In genomic region chr18:55322176-55322735, GRCh38 we compare ENCODE assay signal across 9 cellular contexts.
DNase-seq lines count a peak whose midpoint lies in the region; ATAC-seq and TF ChIP-seq lines count a peak whose summit lies in the region.
"Had no signal": no experiment of that assay in that cellular context is flagged by ENCODE, and none has a peak within 500 bp of the region (broad histone marks: within the 10 kb centered on the region; RNA-seq: fewer than 3 reads in every experiment).

No MANE protein-coding gene starts in this region.

- no peaks in the 10 kb centered on the region for H3K27me3 ChIP-seq in thyroid gland

- H3K36me3 Mint-ChIP-seq in activated CD4-positive, alpha-beta T cell treated with anti-CD3 and anti-CD28 coated beads for 36 hours (ENCODE audit: low read depth): peaks cover 3% of the 10 kb centered on the region
- H3K36me3 Mint-ChIP-seq in mesothelial cell of epicardium: no peaks in the 10 kb centered on the region

- H3K4me1 Mint-ChIP-seq in activated CD4-positive, alpha-beta T cell treated with anti-CD3 and anti-CD28 coated beads for 36 hours: peaks cover 6% of the 10 kb centered on the region
- peaks cover 62% of the 10 kb centered on the region for H3K4me1 Mint-ChIP-seq in mesothelial cell of epicardium

- H3K9me3 ChIP-seq in thyroid gland: no peaks in the 10 kb centered on the region

- peak overlapping the region; percentile 60 for H3K4me3 ChIP-seq in epithelial cell of proximal tubule (ENCODE audit: low read depth, low read length)
- H3K4me3 ChIP-seq in thyroid gland (replicated peaks in 1 of 3): peak overlapping the region in 2 of 3 donors; percentile 38 to 70

- CTCF ChIA-PET in activated CD4-positive, alpha-beta T cell treated with anti-CD3 and anti-CD28 coated beads for 36 hours (lab: Charles Lee): interaction anchor here (0.6 to 1.0 kb wide), 2 partner anchors 9 to 1238 kb away, joined by 3 to 4 read pairs; no protein-coding TSS in a partner anchor

- H3K27ac Mint-ChIP-seq in activated CD4-positive, alpha-beta T cell treated with anti-CD3 and anti-CD28 coated beads for 36 hours: no peak overlapping the region
- H3K27ac Mint-ChIP-seq in mesothelial cell of epicardium: peak overlapping the region; percentile 92

- peak in 1 of 2 donors; percentile 63 for TF ChIP-seq POLR2A in thyroid gland (IDR thresholded peaks at IDR 0.05)

- peak; percentile 24 for DNase-seq in activated CD4-positive, alpha-beta T cell treated with anti-CD3 and anti-CD28 coated beads for 36 hours
- no peak for DNase-seq in activated CD4-positive, alpha-beta T cell treated with anti-CD3 and anti-CD28 coated beads for 4 hours
- peak; percentile 91 for DNase-seq in HCEC 1CT
- DNase-seq in MV-4-11 (lab: John Stamatoyannopoulos, UW): peak; percentile 46
- DNase-seq in epithelial cell of proximal tubule (ENCODE audit: low read depth): peak; percentile 46
- DNase-seq in mesothelial cell of epicardium (ENCODE audit: low spot score in 2 of 2, unreplicated experiment in 2 of 2): peak; percentile 39 to 68
- DNase-seq in thyroid gland: peak; percentile 81 to 86

- POLR2A ChIA-PET in activated CD4-positive, alpha-beta T cell treated with anti-CD3 and anti-CD28 coated beads for 36 hours (lab: Charles Lee): interaction anchor here (0.6 to 0.7 kb wide), 3 partner anchors 443 to 807 kb away, joined by 3 to 6 read pairs (median 4); no protein-coding TSS in a partner anchor

- TF ChIP-seq CTCF in epithelial cell of proximal tubule (conservative IDR thresholded peaks at IDR 0.05; ENCODE audit: low read depth, low read length) (no peak), mesothelial cell of epicardium (IDR thresholded peaks at IDR 0.05; ENCODE audit: unreplicated experiment) (no peak), thyroid gland (IDR thresholded peaks at IDR 0.05) (no peak)

- peak; percentile 55 for ATAC-seq in activated CD4-positive, alpha-beta T cell treated with anti-CD3 and anti-CD28 coated beads for 36 hours
- ATAC-seq in SK-N-SH treated with all-trans-retinoic acid at 6 μM for 48 hours: peak; percentile 74

- H3K4me1 ChIP-seq in thyroid gland: peaks cover 9 to 16% of the 10 kb centered on the region in 2 donors

- 1% methylated on average over 21 to 30 of the region's 30 CpGs for WGBS in thyroid gland, 2 donors

- H3K27me3 Mint-ChIP-seq in activated CD4-positive, alpha-beta T cell treated with anti-CD3 and anti-CD28 coated beads for 36 hours: peaks cover 30% of the 10 kb centered on the region
- no peaks in the 10 kb centered on the region for H3K27me3 Mint-ChIP-seq in mesothelial cell of epicardium (ENCODE audit: low read depth)

- no peaks in the 10 kb centered on the region for H3K9me3 Mint-ChIP-seq in activated CD4-positive, alpha-beta T cell treated with anti-CD3 and anti-CD28 coated beads for 36 hours (ENCODE audit: low read depth)
- H3K9me3 Mint-ChIP-seq in mesothelial cell of epicardium: no peaks in the 10 kb centered on the region

- H3K4me3 Mint-ChIP-seq in activated CD4-positive, alpha-beta T cell treated with anti-CD3 and anti-CD28 coated beads for 36 hours: peak overlapping the region; percentile 71
- peak overlapping the region; percentile 83 for H3K4me3 Mint-ChIP-seq in mesothelial cell of epicardium

- H3K27ac ChIP-seq in thyroid gland: peak overlapping the region; percentile 86 to 94 (median 91)
- H3K27ac ChIP-seq: C4-2B had no signal

- intact Hi-C loops in activated CD4-positive, alpha-beta T cell treated with anti-CD3 and anti-CD28 coated beads for 36 hours (cut with DNase I, micrococcal nuclease): no loop called here
- intact Hi-C loops in thyroid gland (cut with DNase I): no loop called here

- no peaks in the 10 kb centered on the region for H3K36me3 ChIP-seq in thyroid gland

TF ChIP-seq in SK-N-SH treated with all-trans-retinoic acid at 6 μM for 48 hours, 23 proteins besides CTCF, POLR2A, EP300 and RAD21:
- TF ChIP-seq PPARA (CRISPR knock-in tag; IDR thresholded peaks at IDR 0.05; ENCODE audit: borderline replicate concordance) (no peak), ZC3H10 (CRISPR knock-in tag; IDR thresholded peaks at IDR 0.05) (0 out of 2 replicates have a peak, but pooled peaks have one; percentile 16), CREB5 (CRISPR knock-in tag; IDR thresholded peaks at IDR 0.05; ENCODE audit: low read depth) (0 out of 2 replicates have a peak, but pooled peaks have one; percentile 21), ARNTL (CRISPR knock-in tag; IDR thresholded peaks at IDR 0.05; ENCODE audit: borderline replicate concordance, low read depth) (no peak), TCF4 (CRISPR knock-in tag; IDR thresholded peaks at IDR 0.05; ENCODE audit: borderline replicate concordance) (peak; percentile 59; the same call in 1 of the 2 replicates), TSHZ2 (CRISPR knock-in tag; IDR thresholded peaks at IDR 0.05) (peak; percentile 74; the same call in 1 of the 2 replicates), ISL1 (CRISPR knock-in tag; IDR thresholded peaks at IDR 0.05) (peak; percentile 75)

Comparison
In these comparisons a context has a peak if more than half of its experiments do, and no peak if none do; other contexts are left out.
1. DNase-seq: peak in activated CD4-positive, alpha-beta T cell treated with anti-CD3 and anti-CD28 coated beads for 36 hours (single experiment), HCEC 1CT (single experiment), MV-4-11 (single experiment), epithelial cell of proximal tubule (single experiment), mesothelial cell of epicardium (2 of 2) and thyroid gland (2 of 2); none in activated CD4-positive, alpha-beta T cell treated with anti-CD3 and anti-CD28 coated beads for 4 hours (0 of 2).